In genomic region chr3:157064402-157064801, GRCh38 we compare ENCODE assay signal across 10 cellular contexts.
DNase-seq lines count a peak whose midpoint lies in the region; ATAC-seq and TF ChIP-seq lines count a peak whose summit lies in the region.
"Had no signal": no experiment of that assay in that cellular context is flagged by ENCODE, and none has a peak within 500 bp of the region (broad histone marks: within the 10 kb centered on the region; RNA-seq: fewer than 3 reads in every experiment).

No MANE protein-coding gene starts in this region.

- no peak for TF ChIP-seq POLR2A in esophagus muscularis mucosa (IDR thresholded peaks at IDR 0.05; ENCODE audit: low read depth)

- H3K9me3 ChIP-seq in esophagus muscularis mucosa = no peaks in the 10 kb centered on the region

- CTCF ChIA-PET in HEK293T (lab: Yijun Ruan, JAX) = no interaction called here

- intact Hi-C loops in esophagus muscularis mucosa (cut with DNase I) = no loop called here

- no peak overlapping the region for H3K27ac ChIP-seq in esophagus muscularis mucosa (replicated peaks in 1 of 4)

- no peak for TF ChIP-seq CTCF in esophagus muscularis mucosa (IDR thresholded peaks at IDR 0.05)

- H3K4me1 ChIP-seq in esophagus muscularis mucosa = peaks cover 0 to 22% (median 13%) of the 10 kb centered on the region in 4 donors

- no peak overlapping the region for H3K4me3 ChIP-seq in esophagus muscularis mucosa

- no peaks in the 10 kb centered on the region for H3K27me3 ChIP-seq in esophagus muscularis mucosa

- TF ChIP-seq EP300 in esophagus muscularis mucosa (IDR thresholded peaks at IDR 0.05) = no peak

- no peaks in the 10 kb centered on the region for H3K36me3 ChIP-seq in esophagus muscularis mucosa

- DNase-seq in esophagus muscularis mucosa (ENCODE audit: extremely low spot score) (peak; percentile 91), NCI-H1105 (lab: John Stamatoyannopoulos, UW) (no peak), COLO668 (lab: John Stamatoyannopoulos, UW; ENCODE audit: unreplicated experiment) (no peak), HEK293T (ENCODE audit: extremely low spot score) (no peak)
- DNase-seq in activated effector memory CD4-positive, alpha-beta T cell treated with Interleukin-2 at 50 U/mL for 16 hours = no peak
- DNase-seq: activated naive CD4-positive, alpha-beta T cell treated with anti-CD3 and anti-CD28 coated beads, Interleukin-2, amount 10 ng/mL, durations not matched to agents 7 days and 5 days; mesenchymal stem cell had no signal

- ATAC-seq in GM18508 (IDR thresholded peaks at IDR 0.05; ENCODE audit: insufficient read depth, unreplicated experiment) (peak; percentile 57), GM21529 (IDR thresholded peaks at IDR 0.05; ENCODE audit: unreplicated experiment) (peak; percentile 73), HG03439 (IDR thresholded peaks at IDR 0.05; ENCODE audit: unreplicated experiment) (peak; percentile 70)

- POLR2A ChIA-PET in HEK293T (lab: Yijun Ruan, JAX) = no interaction called here

- 79% methylated on average over 7 of the region's 7 CpGs for WGBS in esophagus muscularis mucosa

TF ChIP-seq in HEK293T, 16 proteins besides CTCF, POLR2A, EP300 and RAD21:
- TF ChIP-seq PKNOX1 (IDR thresholded peaks at IDR 0.05) = no peak
- TF ChIP-seq SP1 (IDR thresholded peaks at IDR 0.05) = no peak
- TF ChIP-seq NFRKB (IDR thresholded peaks at IDR 0.05) = no peak
- no peak for TF ChIP-seq LEF1 (IDR thresholded peaks at IDR 0.05; ENCODE audit: borderline replicate concordance)
- TF ChIP-seq HDGF (IDR thresholded peaks at IDR 0.05; ENCODE audit: borderline replicate concordance) = no peak
- TF ChIP-seq FOXA1 (IDR thresholded peaks at IDR 0.05) = no peak
